ENCODE assay signal across 1 cellular context in the genomic region with DNA sequence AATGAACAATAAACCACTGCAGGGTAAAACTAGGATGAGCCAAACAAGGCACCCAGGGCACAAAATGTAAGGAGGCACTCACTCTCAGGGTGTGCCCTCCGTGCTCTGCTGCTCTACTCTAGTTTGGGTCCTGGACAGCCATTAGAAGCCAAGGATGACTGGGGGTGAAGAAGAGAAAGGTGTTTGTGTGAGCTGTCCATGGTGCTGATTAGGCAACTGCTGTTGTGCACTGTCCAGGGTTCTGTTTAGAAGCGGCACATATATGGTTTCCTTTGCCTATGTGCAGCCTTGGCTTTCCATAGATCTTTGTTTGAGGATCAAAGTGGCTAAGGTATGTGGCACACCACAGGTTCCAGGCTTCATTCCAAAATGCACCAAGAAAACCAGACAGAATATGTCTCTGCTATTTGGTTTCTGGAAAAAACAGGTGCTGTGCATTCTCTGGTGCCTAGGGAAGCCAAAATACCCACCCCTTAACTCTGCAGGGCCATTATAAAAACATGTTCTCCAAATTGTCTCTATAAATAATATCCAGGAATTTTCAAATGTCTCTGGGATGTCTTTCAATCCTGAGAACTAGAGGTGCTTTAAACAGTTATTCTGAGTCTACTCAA.
TF ChIP-seq lines count a peak whose summit lies in the region.

No MANE protein-coding gene starts in this region.

TF ChIP-seq in K562, 482 proteins besides CTCF, POLR2A, EP300 and RAD21 (continued from another document):
- TF ChIP-seq, protein P1, sequence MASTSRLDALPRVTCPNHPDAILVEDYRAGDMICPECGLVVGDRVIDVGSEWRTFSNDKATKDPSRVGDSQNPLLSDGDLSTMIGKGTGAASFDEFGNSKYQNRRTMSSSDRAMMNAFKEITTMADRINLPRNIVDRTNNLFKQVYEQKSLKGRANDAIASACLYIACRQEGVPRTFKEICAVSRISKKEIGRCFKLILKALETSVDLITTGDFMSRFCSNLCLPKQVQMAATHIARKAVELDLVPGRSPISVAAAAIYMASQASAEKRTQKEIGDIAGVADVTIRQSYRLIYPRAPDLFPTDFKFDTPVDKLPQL (IDR thresholded peaks at IDR 0.05; ENCODE audit: extremely low read depth, insufficient read length) = no peak
- no peak for TF ChIP-seq KLF10 (CRISPR knock-in tag; IDR thresholded peaks at IDR 0.05)
- TF ChIP-seq, protein P2, sequence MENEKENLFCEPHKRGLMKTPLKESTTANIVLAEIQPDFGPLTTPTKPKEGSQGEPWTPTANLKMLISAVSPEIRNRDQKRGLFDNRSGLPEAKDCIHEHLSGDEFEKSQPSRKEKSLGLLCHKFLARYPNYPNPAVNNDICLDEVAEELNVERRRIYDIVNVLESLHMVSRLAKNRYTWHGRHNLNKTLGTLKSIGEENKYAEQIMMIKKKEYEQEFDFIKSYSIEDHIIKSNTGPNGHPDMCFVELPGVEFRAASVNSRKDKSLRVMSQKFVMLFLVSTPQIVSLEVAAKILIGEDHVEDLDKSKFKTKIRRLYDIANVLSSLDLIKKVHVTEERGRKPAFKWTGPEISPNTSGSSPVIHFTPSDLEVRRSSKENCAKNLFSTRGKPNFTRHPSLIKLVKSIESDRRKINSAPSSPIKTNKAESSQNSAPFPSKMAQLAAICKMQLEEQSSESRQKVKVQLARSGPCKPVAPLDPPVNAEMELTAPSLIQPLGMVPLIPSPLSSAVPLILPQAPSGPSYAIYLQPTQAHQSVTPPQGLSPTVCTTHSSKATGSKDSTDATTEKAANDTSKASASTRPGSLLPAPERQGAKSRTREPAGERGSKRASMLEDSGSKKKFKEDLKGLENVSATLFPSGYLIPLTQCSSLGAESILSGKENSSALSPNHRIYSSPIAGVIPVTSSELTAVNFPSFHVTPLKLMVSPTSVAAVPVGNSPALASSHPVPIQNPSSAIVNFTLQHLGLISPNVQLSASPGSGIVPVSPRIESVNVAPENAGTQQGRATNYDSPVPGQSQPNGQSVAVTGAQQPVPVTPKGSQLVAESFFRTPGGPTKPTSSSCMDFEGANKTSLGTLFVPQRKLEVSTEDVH (IDR thresholded peaks at IDR 0.05; ENCODE audit: low read depth, partially characterized antibody) = no peak
- TF ChIP-seq, protein P3, sequence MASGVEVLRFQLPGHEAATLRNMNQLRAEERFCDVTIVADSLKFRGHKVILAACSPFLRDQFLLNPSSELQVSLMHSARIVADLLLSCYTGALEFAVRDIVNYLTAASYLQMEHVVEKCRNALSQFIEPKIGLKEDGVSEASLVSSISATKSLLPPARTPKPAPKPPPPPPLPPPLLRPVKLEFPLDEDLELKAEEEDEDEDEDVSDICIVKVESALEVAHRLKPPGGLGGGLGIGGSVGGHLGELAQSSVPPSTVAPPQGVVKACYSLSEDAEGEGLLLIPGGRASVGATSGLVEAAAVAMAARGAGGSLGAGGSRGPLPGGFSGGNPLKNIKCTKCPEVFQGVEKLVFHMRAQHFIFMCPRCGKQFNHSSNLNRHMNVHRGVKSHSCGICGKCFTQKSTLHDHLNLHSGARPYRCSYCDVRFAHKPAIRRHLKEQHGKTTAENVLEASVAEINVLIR (CRISPR knock-in tag; IDR thresholded peaks at IDR 0.05) = no peak
- TF ChIP-seq NCOA1 (IDR thresholded peaks at IDR 0.05; ENCODE audit: low read depth) = peak; percentile 95
- TF ChIP-seq ZNF253 (CRISPR knock-in tag; conservative IDR thresholded peaks at IDR 0.05) = no peak
- peak; percentile 32; the same call in 1 of the 2 replicates for TF ChIP-seq ZNF232 (CRISPR knock-in tag; IDR thresholded peaks at IDR 0.05)
- no peak for TF ChIP-seq ZNF121 (CRISPR knock-in tag; conservative IDR thresholded peaks at IDR 0.05)
- peak; percentile 97 for TF ChIP-seq PRMT5 (CRISPR knock-in tag; IDR thresholded peaks at IDR 0.05)
- TF ChIP-seq SUPT5H (IDR thresholded peaks at IDR 0.05) = no peak
- TF ChIP-seq, protein P4, sequence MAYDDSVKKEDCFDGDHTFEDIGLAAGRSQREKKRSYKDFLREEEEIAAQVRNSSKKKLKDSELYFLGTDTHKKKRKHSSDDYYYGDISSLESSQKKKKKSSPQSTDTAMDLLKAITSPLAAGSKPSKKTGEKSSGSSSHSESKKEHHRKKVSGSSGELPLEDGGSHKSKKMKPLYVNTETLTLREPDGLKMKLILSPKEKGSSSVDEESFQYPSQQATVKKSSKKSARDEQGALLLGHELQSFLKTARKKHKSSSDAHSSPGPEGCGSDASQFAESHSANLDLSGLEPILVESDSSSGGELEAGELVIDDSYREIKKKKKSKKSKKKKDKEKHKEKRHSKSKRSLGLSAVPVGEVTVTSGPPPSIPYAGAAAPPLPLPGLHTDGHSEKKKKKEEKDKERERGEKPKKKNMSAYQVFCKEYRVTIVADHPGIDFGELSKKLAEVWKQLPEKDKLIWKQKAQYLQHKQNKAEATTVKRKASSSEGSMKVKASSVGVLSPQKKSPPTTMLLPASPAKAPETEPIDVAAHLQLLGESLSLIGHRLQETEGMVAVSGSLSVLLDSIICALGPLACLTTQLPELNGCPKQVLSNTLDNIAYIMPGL (CRISPR knock-in tag; IDR thresholded peaks at IDR 0.05) = no peak
- TF ChIP-seq TAF7 (tag; IDR thresholded peaks at IDR 0.05) = no peak
- no peak for TF ChIP-seq TAF1 (IDR thresholded peaks at IDR 0.05; ENCODE audit: control insufficient read depth, extremely low read depth, insufficient read depth, low read length, severe bottlenecking)
- TF ChIP-seq, protein P5, sequence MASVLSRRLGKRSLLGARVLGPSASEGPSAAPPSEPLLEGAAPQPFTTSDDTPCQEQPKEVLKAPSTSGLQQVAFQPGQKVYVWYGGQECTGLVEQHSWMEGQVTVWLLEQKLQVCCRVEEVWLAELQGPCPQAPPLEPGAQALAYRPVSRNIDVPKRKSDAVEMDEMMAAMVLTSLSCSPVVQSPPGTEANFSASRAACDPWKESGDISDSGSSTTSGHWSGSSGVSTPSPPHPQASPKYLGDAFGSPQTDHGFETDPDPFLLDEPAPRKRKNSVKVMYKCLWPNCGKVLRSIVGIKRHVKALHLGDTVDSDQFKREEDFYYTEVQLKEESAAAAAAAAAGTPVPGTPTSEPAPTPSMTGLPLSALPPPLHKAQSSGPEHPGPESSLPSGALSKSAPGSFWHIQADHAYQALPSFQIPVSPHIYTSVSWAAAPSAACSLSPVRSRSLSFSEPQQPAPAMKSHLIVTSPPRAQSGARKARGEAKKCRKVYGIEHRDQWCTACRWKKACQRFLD (CRISPR knock-in tag; IDR thresholded peaks at IDR 0.05) = peak; percentile 51; the same call in 1 of the 2 replicates
- TF ChIP-seq HMG20A (CRISPR knock-in tag; conservative IDR thresholded peaks at IDR 0.05) = no peak
- TF ChIP-seq, protein P6, sequence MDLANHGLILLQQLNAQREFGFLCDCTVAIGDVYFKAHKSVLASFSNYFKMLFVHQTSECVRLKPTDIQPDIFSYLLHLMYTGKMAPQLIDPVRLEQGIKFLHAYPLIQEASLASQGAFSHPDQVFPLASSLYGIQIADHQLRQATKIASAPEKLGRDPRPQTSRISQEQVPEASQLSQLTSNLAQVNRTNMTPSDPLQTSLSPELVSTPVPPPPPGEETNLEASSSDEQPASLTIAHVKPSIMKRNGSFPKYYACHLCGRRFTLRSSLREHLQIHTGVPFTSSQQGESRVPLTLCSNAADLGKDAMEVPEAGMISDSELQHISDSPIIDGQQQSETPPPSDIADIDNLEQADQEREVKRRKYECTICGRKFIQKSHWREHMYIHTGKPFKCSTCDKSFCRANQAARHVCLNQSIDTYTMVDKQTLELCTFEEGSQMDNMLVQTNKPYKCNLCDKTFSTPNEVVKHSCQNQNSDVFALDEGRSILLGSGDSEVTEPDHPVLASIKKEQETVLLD (IDR thresholded peaks at IDR 0.05) = no peak
- TF ChIP-seq, protein P7, sequence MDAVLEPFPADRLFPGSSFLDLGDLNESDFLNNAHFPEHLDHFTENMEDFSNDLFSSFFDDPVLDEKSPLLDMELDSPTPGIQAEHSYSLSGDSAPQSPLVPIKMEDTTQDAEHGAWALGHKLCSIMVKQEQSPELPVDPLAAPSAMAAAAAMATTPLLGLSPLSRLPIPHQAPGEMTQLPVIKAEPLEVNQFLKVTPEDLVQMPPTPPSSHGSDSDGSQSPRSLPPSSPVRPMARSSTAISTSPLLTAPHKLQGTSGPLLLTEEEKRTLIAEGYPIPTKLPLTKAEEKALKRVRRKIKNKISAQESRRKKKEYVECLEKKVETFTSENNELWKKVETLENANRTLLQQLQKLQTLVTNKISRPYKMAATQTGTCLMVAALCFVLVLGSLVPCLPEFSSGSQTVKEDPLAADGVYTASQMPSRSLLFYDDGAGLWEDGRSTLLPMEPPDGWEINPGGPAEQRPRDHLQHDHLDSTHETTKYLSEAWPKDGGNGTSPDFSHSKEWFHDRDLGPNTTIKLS (IDR thresholded peaks at IDR 0.05; ENCODE audit: borderline replicate concordance, low read depth) = no peak
- TF ChIP-seq, protein P8, sequence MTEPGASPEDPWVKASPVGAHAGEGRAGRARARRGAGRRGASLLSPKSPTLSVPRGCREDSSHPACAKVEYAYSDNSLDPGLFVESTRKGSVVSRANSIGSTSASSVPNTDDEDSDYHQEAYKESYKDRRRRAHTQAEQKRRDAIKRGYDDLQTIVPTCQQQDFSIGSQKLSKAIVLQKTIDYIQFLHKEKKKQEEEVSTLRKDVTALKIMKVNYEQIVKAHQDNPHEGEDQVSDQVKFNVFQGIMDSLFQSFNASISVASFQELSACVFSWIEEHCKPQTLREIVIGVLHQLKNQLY (CRISPR knock-in tag; conservative IDR thresholded peaks at IDR 0.05) = no peak
- no peak for TF ChIP-seq ZNF79 (CRISPR knock-in tag; IDR thresholded peaks at IDR 0.05; ENCODE audit: low read depth)
- TF ChIP-seq TBP (optimal IDR thresholded peaks at IDR 0.05; ENCODE audit: low read depth, low read length) = no peak
- no peak for TF ChIP-seq GTF2E2 (tag; IDR thresholded peaks at IDR 0.05)
- no peak for TF ChIP-seq ZFP36 (IDR thresholded peaks at IDR 0.05; ENCODE audit: low read depth, low read length, partially characterized antibody)
- no peak; the same call in 1 of the 2 replicates for TF ChIP-seq TCF3 (CRISPR knock-in tag; IDR thresholded peaks at IDR 0.05)
- no peak for TF ChIP-seq SETDB1 (IDR thresholded peaks at IDR 0.05; ENCODE audit: low read length)
- TF ChIP-seq, protein P9, sequence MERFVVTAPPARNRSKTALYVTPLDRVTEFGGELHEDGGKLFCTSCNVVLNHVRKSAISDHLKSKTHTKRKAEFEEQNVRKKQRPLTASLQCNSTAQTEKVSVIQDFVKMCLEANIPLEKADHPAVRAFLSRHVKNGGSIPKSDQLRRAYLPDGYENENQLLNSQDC (CRISPR knock-in tag; IDR thresholded peaks at IDR 0.05) = no peak
- TF ChIP-seq ASH1L (IDR thresholded peaks at IDR 0.05; ENCODE audit: borderline replicate concordance, low read depth, partially characterized antibody) = no peak
- TF ChIP-seq BCL6 (CRISPR knock-in tag; IDR thresholded peaks at IDR 0.05) = peak; percentile 24; the same call in 1 of the 2 replicates
